Comparison of ENCODE assay signal across 27 cellular contexts in genomic region chr3:52504977-52505376, GRCh38. TPM values are rescaled to one million over a fixed set of nuclear protein-coding genes. Genes with fewer than 3 reads are reported as not detected.
"Had no signal": no experiment of that assay in that cellular context is flagged by ENCODE, and none has a peak within 500 bp of the region (broad histone marks: within the 10 kb centered on the region; RNA-seq: fewer than 3 reads in every experiment).

No MANE protein-coding gene starts in this region.

- DNase-seq: activated CD4-positive, alpha-beta T cell treated with anti-CD3 and anti-CD28 coated beads for 1 hour; activated CD4-positive, alpha-beta T cell treated with anti-CD3 and anti-CD28 coated beads for 4 hours; activated CD4-positive, alpha-beta T cell treated with anti-CD3 and anti-CD28 coated beads, Interleukin-2, amount 10 ng/mL, durations not matched to agents 7 days and 5 days; activated CD4-positive, alpha-beta T cell treated with anti-CD3 and anti-CD28 coated beads, Interleukin-2, amount 50 U/mL, for 48 hours; activated CD4-positive, CD25-positive, alpha-beta regulatory T cell; activated CD8-positive, alpha-beta memory T cell treated with anti-CD3 and anti-CD28 coated beads for 24 hours; activated CD8-positive, alpha-beta T cell treated with anti-CD3 and anti-CD28 coated beads for 36 hours; activated effector memory CD4-positive, alpha-beta T cell treated with Interleukin-2 at 50 U/mL for 16 hours; activated gamma-delta T cell treated with Interleukin-2 at 50 U/mL for 16 hours; activated naive CD4-positive, alpha-beta T cell treated with anti-CD3 and anti-CD28 coated beads, Interleukin-2, amount 50 U/mL, for 16 hours; activated naive CD4-positive, alpha-beta T cell treated with Interleukin-2 at 50 U/mL for 16 hours; activated T-cell treated with anti-CD3 and anti-CD28 coated beads, Interleukin-2, amount 50 U/mL, for 4 hours; amniotic stem cell; anterior cingulate cortex; brain microvascular endothelial cell; dorsolateral prefrontal cortex; effector memory CD4-positive, alpha-beta T cell; endodermal cell; esophagus squamous epithelium; foreskin melanocyte; heart right ventricle; T-helper 2 cell had no signal

- H3K4me3 ChIP-seq: coronary artery, dorsolateral prefrontal cortex, esophagus squamous epithelium, gastroesophageal sphincter, heart right ventricle had no signal

- H3K27ac ChIP-seq: brain microvascular endothelial cell, coronary artery, dorsolateral prefrontal cortex, epithelial cell of prostate, esophagus squamous epithelium, gastroesophageal sphincter, heart right ventricle had no signal

- H3K36me3 ChIP-seq: brain microvascular endothelial cell, esophagus squamous epithelium had no signal

- H3K9me3 ChIP-seq: esophagus squamous epithelium, gastroesophageal sphincter, heart right ventricle had no signal

- H3K27me3 ChIP-seq: brain microvascular endothelial cell, dorsolateral prefrontal cortex, esophagus squamous epithelium, gastroesophageal sphincter, heart right ventricle had no signal

- H3K4me1 ChIP-seq: esophagus squamous epithelium, gastroesophageal sphincter, heart right ventricle had no signal

- ATAC-seq: activated CD8-positive, alpha-beta T cell treated with anti-CD3 and anti-CD28 coated beads for 36 hours; activated T-cell treated with anti-CD3 and anti-CD28 coated beads, Interleukin-2, amount 50 U/mL, for 4 hours; activated T-helper 17 cell treated with anti-CD3 and anti-CD28 coated beads, Interleukin-2, amount 50 U/mL, for 72 hours; gastroesophageal sphincter; heart right ventricle had no signal

RNA-seq across cellular contexts. Expression of gene TNNC1, which starts 51.1 kb away (rescaled TPM):
- total RNA-seq: glomerular endothelial cell had no signal
